ENCODE assay signal across 2 cellular contexts in genomic region chr19:30662211-30662861, GRCh38.
TF ChIP-seq lines count a peak whose summit lies in the region.

No MANE protein-coding gene starts in this region.

TF ChIP-seq in GM23338, 12 proteins besides CTCF, POLR2A, EP300 and RAD21 (continued from another document):
- TF ChIP-seq ETS1 (IDR thresholded peaks at IDR 0.05) = no peak
- no peak for TF ChIP-seq POLR2AphosphoS5 (IDR thresholded peaks at IDR 0.05; ENCODE audit: low read depth)
- TF ChIP-seq CREB1 (CRISPR knock-in tag; IDR thresholded peaks at IDR 0.05; ENCODE audit: low read depth) = no peak
- TF ChIP-seq EZH2phosphoT487 (IDR thresholded peaks at IDR 0.05; ENCODE audit: unreplicated experiment) = no peak
- no peak for TF ChIP-seq STAT1 (IDR thresholded peaks at IDR 0.05; ENCODE audit: unreplicated experiment)
- no peak for TF ChIP-seq REST (IDR thresholded peaks at IDR 0.05; ENCODE audit: unreplicated experiment)
- no peak for TF ChIP-seq JUNB (IDR thresholded peaks at IDR 0.05; ENCODE audit: unreplicated experiment)
- no peak for TF ChIP-seq ZNF114 (CRISPR knock-in tag; IDR thresholded peaks at IDR 0.05)
- no peak for TF ChIP-seq EZH2 (IDR thresholded peaks at IDR 0.05; ENCODE audit: low read depth, unreplicated experiment)
- no peak for TF ChIP-seq ZNF462 (CRISPR knock-in tag; IDR thresholded peaks at IDR 0.05)
- TF ChIP-seq ZNF331 (CRISPR knock-in tag; IDR thresholded peaks at IDR 0.05; ENCODE audit: low read depth) = no peak

TF ChIP-seq in SK-N-SH, 30 proteins besides CTCF, POLR2A, EP300 and RAD21 (continued from another document):
- TF ChIP-seq YY1 (IDR thresholded peaks at IDR 0.05; ENCODE audit: low read depth) (no peak), GABPA (IDR thresholded peaks at IDR 0.05; ENCODE audit: low read depth) (no peak)
